In genomic region chrX:69165116-69165651, GRCh38 we compare ENCODE assay signal across 1 cellular context.
TF ChIP-seq lines count a peak whose summit lies in the region.

Gene PJA1 (minus strand): TSS chrX:69165453. CDS start chrX:69163073, 2,380 bp downstream.

TF ChIP-seq in GM12878, 131 proteins besides CTCF, POLR2A, EP300 and RAD21 (continued from another document):
- TF ChIP-seq SMC3 (IDR thresholded peaks at IDR 0.05; ENCODE audit: borderline replicate concordance, low read length) (no peak), IKZF2 (IDR thresholded peaks at IDR 0.05) (peak; percentile 12 to 25; a peak in 1 of 4 replicates), TAF1 (IDR thresholded peaks at IDR 0.05; ENCODE audit: borderline replicate concordance, low read depth, low read length) (0 out of 2 replicates have a peak, but pooled peaks have one; percentile 16), NBN (IDR thresholded peaks at IDR 0.05) (0 out of 2 replicates have a peak, but pooled peaks have one; percentile 17), TCF7 (IDR thresholded peaks at IDR 0.05; ENCODE audit: borderline replicate concordance) (no peak), CHD2 (IDR thresholded peaks at IDR 0.05; ENCODE audit: borderline replicate concordance, low read depth, low read length) (no peak), YBX1 (IDR thresholded peaks at IDR 0.05) (no peak), IRF3 (IDR thresholded peaks at IDR 0.05) (no peak), E2F8 (IDR thresholded peaks at IDR 0.05; ENCODE audit: low read depth, partially characterized antibody) (no peak), BCLAF1 (IDR thresholded peaks at IDR 0.05) (no peak), RFX5 (IDR thresholded peaks at IDR 0.05; ENCODE audit: low read depth, low read length) (no peak), CREB1 (IDR thresholded peaks at IDR 0.05; ENCODE audit: low read depth) (no peak), STAT1 (conservative IDR thresholded peaks at IDR 0.05) (no peak), TCF3 (IDR thresholded peaks at IDR 0.05; ENCODE audit: borderline replicate concordance, insufficient read depth, low read depth, low read length) (no peak), GABPA (IDR thresholded peaks at IDR 0.05; ENCODE audit: low read depth) (peak; percentile 43; the same call in 1 of the 2 replicates)
